ENCODE assay signal across 27 cellular contexts in genomic region chr11:95100856-95101507, GRCh38. TPM values are rescaled to one million over a fixed set of nuclear protein-coding genes. Genes with fewer than 3 reads are reported as not detected.
DNase-seq lines count a peak whose midpoint lies in the region; FAIRE-seq and TF ChIP-seq lines count a peak whose summit lies in the region.
"Had no signal": no experiment of that assay in that cellular context is flagged by ENCODE, and none has a peak within 500 bp of the region (broad histone marks: within the 10 kb centered on the region; RNA-seq: fewer than 3 reads in every experiment).

No MANE protein-coding gene starts in this region.

- H2AFZ ChIP-seq in endothelial cell of umbilical vein (ENCODE audit: low read depth, low read length): no peak overlapping the region

- no peak overlapping the region for H3K27ac ChIP-seq in endothelial cell of umbilical vein (ENCODE audit: insufficient read depth, low read depth, low read length)
- H3K27ac ChIP-seq in skeletal muscle tissue (ENCODE audit: low read depth, low read length): peak overlapping the region; percentile 81
- H3K27ac ChIP-seq in prostate gland: no peak overlapping the region
- H3K27ac ChIP-seq in Peyer's patch: no peak overlapping the region
- H3K27ac ChIP-seq: HL-60 had no signal

- no peak for TF ChIP-seq POLR2A in endothelial cell of umbilical vein (IDR thresholded peaks at IDR 0.05; ENCODE audit: low read depth, low read length)
- no peak for TF ChIP-seq POLR2A in prostate gland (IDR thresholded peaks at IDR 0.05)
- no peak for TF ChIP-seq POLR2A in Peyer's patch (IDR thresholded peaks at IDR 0.05)

- peak; percentile 42 for DNase-seq in NCI-H2171 treated with DMSO at 0.1 percent for 48 hours (lab: John Stamatoyannopoulos, UW)
- no peak for DNase-seq in NCI-H2171 (lab: John Stamatoyannopoulos, UW)
- peak; percentile 18 for DNase-seq in NCI-H446 treated with DMSO at 0.1 percent for 48 hours (lab: John Stamatoyannopoulos, UW)
- peak; percentile 39 for DNase-seq in endothelial cell of umbilical vein (ENCODE audit: low read depth, low spot score)
- DNase-seq in prostate gland (ENCODE audit: low spot score): no peak
- DNase-seq in Peyer's patch: no peak
- DNase-seq in NCI-H187 (lab: John Stamatoyannopoulos, UW): no peak
- DNase-seq: 8988T, GOT3, HCEC 1CT, KBM-7, NCI-H1092, NCI-H1436, NCI-H1930, NCI-H226, NCI-H524 treated with DMSO at 0.1 percent for 48 hours, Right ventricle myocardium superior, SW 1271 had no signal

- H3K79me2 ChIP-seq in endothelial cell of umbilical vein (ENCODE audit: control insufficient read depth, insufficient read depth, low read length): no peaks in the 10 kb centered on the region

- H3K27me3 ChIP-seq in endothelial cell of umbilical vein (ENCODE audit: control insufficient read depth in 2 of 2, insufficient read depth in 2 of 2, low read length in 2 of 2) (no peaks in the 10 kb centered on the region), skeletal muscle tissue (ENCODE audit: control insufficient read depth in 3 of 3, insufficient read depth in 3 of 3, low read length in 3 of 3) (no peaks in the 10 kb centered on the region), prostate gland (replicated peaks; ENCODE audit: insufficient read depth) (no peaks in the 10 kb centered on the region), Peyer's patch (no peaks in the 10 kb centered on the region)

- no peak overlapping the region for H3K4me2 ChIP-seq in endothelial cell of umbilical vein (ENCODE audit: insufficient read depth, low read length)

- no peaks in the 10 kb centered on the region for H4K20me1 ChIP-seq in endothelial cell of umbilical vein (replicated peaks; ENCODE audit: control insufficient read depth, extremely low read depth, insufficient read depth, low read length)

- POLR2A ChIA-PET in endothelial cell of umbilical vein (lab: Charles Lee): no interaction called here

- no TSS peak for BruUV-seq in endothelial cell of umbilical vein (replicated peaks; lab: Mats Ljungman, UMichigan)

- H3K9me3 ChIP-seq in endothelial cell of umbilical vein (replicated peaks; ENCODE audit: control insufficient read depth, insufficient read depth, low read length) (no peaks in the 10 kb centered on the region), skeletal muscle tissue (ENCODE audit: control insufficient read depth in 3 of 3, low read length in 3 of 3) (no peaks in the 10 kb centered on the region), prostate gland (no peaks in the 10 kb centered on the region), Peyer's patch (no peaks in the 10 kb centered on the region)

- H3K4me3 ChIP-seq in endothelial cell of umbilical vein (replicated peaks in 1 of 3; ENCODE audit: insufficient read depth in 1 of 3, low read depth in 1 of 3, low read length in 3 of 3) (no peak overlapping the region), skeletal muscle tissue (ENCODE audit: low read length in 3 of 3) (no peak overlapping the region), prostate gland (no peak overlapping the region), Peyer's patch (no peak overlapping the region)

- 66% methylated on average over 6 of the region's 6 CpGs for WGBS in prostate gland

- CTCF ChIA-PET in endothelial cell of umbilical vein (lab: Charles Lee): interaction anchor here (2.7 kb wide), 1 partner anchor 11 kb away, joined by 11 read pairs; the partner anchor contains the start of gene ENDOD1

- H3K36me3 ChIP-seq in endothelial cell of umbilical vein (ENCODE audit: control insufficient read depth in 2 of 2, extremely low read depth in 1 of 2, insufficient read depth in 2 of 2, low read length in 2 of 2): no peaks in the 10 kb centered on the region
- H3K36me3 ChIP-seq in skeletal muscle tissue (ENCODE audit: control insufficient read depth in 3 of 3, insufficient read depth in 3 of 3, low read length in 3 of 3): no peaks in the 10 kb centered on the region
- no peaks in the 10 kb centered on the region for H3K36me3 ChIP-seq in prostate gland
- H3K36me3 ChIP-seq in Peyer's patch: no peaks in the 10 kb centered on the region

- no peak for TF ChIP-seq CTCF in endothelial cell of umbilical vein (IDR thresholded peaks at IDR 0.05; ENCODE audit: extremely low read depth in 1 of 2, insufficient read depth in 1 of 2, low read depth in 1 of 2, low read length in 2 of 2)
- TF ChIP-seq CTCF in prostate gland (IDR thresholded peaks at IDR 0.05): no peak
- TF ChIP-seq CTCF in Peyer's patch (IDR thresholded peaks at IDR 0.05): no peak

- no peaks in the 10 kb centered on the region for H3K9me1 ChIP-seq in endothelial cell of umbilical vein (replicated peaks; ENCODE audit: control insufficient read depth, extremely low read depth, insufficient read depth, low read length)

- dilution Hi-C loops in endothelial cell of umbilical vein (cut with MboI; ENCODE audit: extremely low pct_ligation_motif_present, low sequenced_read_pairs): no loop called here

- H3K4me1 ChIP-seq in endothelial cell of umbilical vein (ENCODE audit: control insufficient read depth, extremely low read depth, insufficient read depth, low read length) (peaks cover 3% of the 10 kb centered on the region), skeletal muscle tissue (ENCODE audit: control insufficient read depth in 3 of 3, insufficient read depth in 3 of 3, low read length in 3 of 3) (peaks cover 25 to 66% (median 46%) of the 10 kb centered on the region in 3 donors), prostate gland (replicated peaks) (no peaks in the 10 kb centered on the region), Peyer's patch (peaks cover 0 to 3% (median under 1%) of the 10 kb centered on the region in 4 donors)

- FAIRE-seq in endothelial cell of umbilical vein (lab: Jason Lieb, UNC): no peak
- FAIRE-seq: D721Med, G401.6, GM18507, HepG2 had no signal

- intact Hi-C loops in endothelial cell of umbilical vein (cut with micrococcal nuclease) (no loop called here), prostate gland (cut with DNase I) (no loop called here)

- H3K9ac ChIP-seq in endothelial cell of umbilical vein (replicated peaks; ENCODE audit: extremely low read depth, insufficient read depth, low read length) (no peak overlapping the region), skeletal muscle tissue (ENCODE audit: low read depth in 1 of 3, low read length in 3 of 3) (no peak overlapping the region)

TF ChIP-seq in endothelial cell of umbilical vein, 7 proteins besides CTCF, POLR2A, EP300 and RAD21:
- TF ChIP-seq GATA2 (IDR thresholded peaks at IDR 0.05; ENCODE audit: insufficient read depth, insufficient read length, low read depth, low read length): no peak
- TF ChIP-seq EZH2 (IDR thresholded peaks at IDR 0.05; ENCODE audit: borderline replicate concordance, low read depth, low read length, severe bottlenecking): no peak

RNA-seq across cellular contexts. Expression of gene ENDOD1, which starts 11.3 kb away (rescaled TPM):
- total RNA-seq in endothelial cell of umbilical vein (17.1 and 20.5 TPM in 2 replicates), skeletal muscle tissue (99.2 TPM), prostate gland (10 to 100 TPM; 49.6 to 79.8 TPM), Peyer's patch (10 to 100 TPM; 11.6 to 41.0 (median 39.2) TPM)
- polyA plus RNA-seq in endothelial cell of umbilical vein: 10.2 and 10.5 TPM in 2 replicates
- 9.6 and 10.0 TPM in 2 replicates for polyA plus RNA-seq in endothelial cell of umbilical vein (2011; cell fraction: cytosol; rRNA removed)
- 4.3 and 5.7 TPM in 2 replicates for polyA plus RNA-seq in endothelial cell of umbilical vein (2011; cell fraction: nucleus; rRNA removed)
- polyA plus RNA-seq in endothelial cell of umbilical vein (2012): 10.9 and 19.9 TPM in 2 replicates
- 23.2 and 25.4 TPM in 2 replicates for polyA minus RNA-seq in endothelial cell of umbilical vein
- polyA minus RNA-seq in endothelial cell of umbilical vein (2011; cell fraction: cytosol; rRNA and poly(A)+ RNA removed): 1.4 TPM
- 5.6 and 7.8 TPM in 2 replicates for polyA minus RNA-seq in endothelial cell of umbilical vein (2011; cell fraction: nucleus; rRNA and poly(A)+ RNA removed)

RNA-seq across cellular contexts. Expression of gene SRSF8, which starts 34.3 kb away (rescaled TPM):
- total RNA-seq in endothelial cell of umbilical vein: 29.2 and 31.3 TPM in 2 replicates
- polyA plus RNA-seq in endothelial cell of umbilical vein: 19.5 and 21.9 TPM in 2 replicates
- 19.8 and 25.2 TPM in 2 replicates for polyA plus RNA-seq in endothelial cell of umbilical vein (2011; cell fraction: cytosol; rRNA removed)
- 12.4 and 14.1 TPM in 2 replicates for polyA plus RNA-seq in endothelial cell of umbilical vein (2011; cell fraction: nucleus; rRNA removed)
- 25.8 and 39.4 TPM in 2 replicates for polyA plus RNA-seq in endothelial cell of umbilical vein (2012)
- polyA minus RNA-seq in endothelial cell of umbilical vein: 14.6 and 21.8 TPM in 2 replicates
- polyA minus RNA-seq in endothelial cell of umbilical vein (2011; cell fraction: cytosol; rRNA and poly(A)+ RNA removed): 11.1 TPM
- polyA minus RNA-seq in endothelial cell of umbilical vein (2011; cell fraction: nucleus; rRNA and poly(A)+ RNA removed): 7.4 and 9.9 TPM in 2 replicates
- 11.5 TPM for total RNA-seq in skeletal muscle tissue
- 10 to 100 TPM; 40.4 to 46.1 TPM for total RNA-seq in prostate gland
- 10 to 100 TPM; 19.0 to 41.0 (median 27.4) TPM for total RNA-seq in Peyer's patch

RNA-seq across cellular contexts. Expression of gene KDM4F, which starts 51.8 kb away (rescaled TPM):
- not detected in 2 replicates for total RNA-seq in endothelial cell of umbilical vein
- not detected in 2 replicates for polyA plus RNA-seq in endothelial cell of umbilical vein
- not detected in 2 replicates for polyA plus RNA-seq in endothelial cell of umbilical vein (2011; cell fraction: cytosol; rRNA removed)
- polyA plus RNA-seq in endothelial cell of umbilical vein (2011; cell fraction: nucleus; rRNA removed): not detected in 2 replicates
- not detected in 2 replicates for polyA plus RNA-seq in endothelial cell of umbilical vein (2012)
- polyA minus RNA-seq in endothelial cell of umbilical vein: not detected in 2 replicates
- polyA minus RNA-seq in endothelial cell of umbilical vein (2011; cell fraction: cytosol; rRNA and poly(A)+ RNA removed): not detected
- polyA minus RNA-seq in endothelial cell of umbilical vein (2011; cell fraction: nucleus; rRNA and poly(A)+ RNA removed): not detected in 2 replicates
- not detected for total RNA-seq in skeletal muscle tissue
- total RNA-seq in prostate gland: not detected
- not detected for total RNA-seq in Peyer's patch
- total RNA-seq: HepG2, HT-29, Right ventricle myocardium superior, RPMI7951 had no signal
- polyA plus RNA-seq: CD14-positive monocyte, HepG2 had no signal

Comparison
In these comparisons a context has a peak if more than half of its experiments do, and no peak if none do; other contexts are left out.
1. DNase-seq: peak in NCI-H2171 treated with DMSO at 0.1 percent for 48 hours (single experiment), NCI-H446 treated with DMSO at 0.1 percent for 48 hours (single experiment) and endothelial cell of umbilical vein (single experiment); none in NCI-H2171 (single experiment), prostate gland (single experiment), Peyer's patch (0 of 3) and NCI-H187 (0 of 2).